Comparison of ENCODE assay signal across 8 cellular contexts in genomic region chr1:109397451-109398342, GRCh38. TPM values are rescaled to one million over a fixed set of nuclear protein-coding genes. Genes with fewer than 3 reads are reported as not detected.
DNase-seq lines count a peak whose midpoint lies in the region; ATAC-seq and FAIRE-seq lines count a peak whose summit lies in the region.

Gene SORT1, minus strand, starts transcription at chr1:109397918. Its CDS starts 26 bp downstream, at chr1:109397892.

- peaks cover 40% of the 10 kb centered on the region for H3K27me3 Mint-ChIP-seq in central memory CD8-positive, alpha-beta T cell
- peaks cover 16 to 23% (median 18%) of the 10 kb centered on the region in 3 donors for H3K27me3 Mint-ChIP-seq in immature natural killer cell (ENCODE audit: low read depth in 3 of 3)

- H3K9me3 ChIP-seq in small intestine (ENCODE audit: control insufficient read depth, low read depth), result no peaks in the 10 kb centered on the region

- no peak for FAIRE-seq in small intestine (lab: Jason Lieb, UNC)

- peaks cover 3% of the 10 kb centered on the region in 2 donors for H3K4me1 ChIP-seq in small intestine (ENCODE audit: control insufficient read depth in 2 of 2, insufficient read depth in 1 of 2, low read depth in 1 of 2, low read length in 1 of 2)

- H3K27ac ChIP-seq in small intestine (ENCODE audit: low read depth in 1 of 2, low read length in 1 of 2), result peak within 1 kb of the TSS; percentile 54 to 82

- 1% methylated on average over 62 to 121 of the region's 121 CpGs for WGBS in small intestine, 3 donors

- peak within 1 kb of the TSS; percentile 70 to 92 for H3K4me3 ChIP-seq in small intestine (ENCODE audit: low read depth in 1 of 2, low read length in 2 of 2)

- H3K9me3 Mint-ChIP-seq in central memory CD8-positive, alpha-beta T cell, result no peaks in the 10 kb centered on the region
- no peaks in the 10 kb centered on the region for H3K9me3 Mint-ChIP-seq in immature natural killer cell

- H3K27ac Mint-ChIP-seq in central memory CD8-positive, alpha-beta T cell (ENCODE audit: low read depth), result no peak within 1 kb of the TSS
- H3K27ac Mint-ChIP-seq in immature natural killer cell, result peak within 1 kb of the TSS in 1 of 6 donors; percentile 66

- ATAC-seq in GM18511 (IDR thresholded peaks at IDR 0.05; ENCODE audit: unreplicated experiment), result peak; percentile 91
- peak; percentile 81 for ATAC-seq in HG03108 (IDR thresholded peaks at IDR 0.05; ENCODE audit: unreplicated experiment)
- ATAC-seq in central memory CD8-positive, alpha-beta T cell (replicated peaks; ENCODE audit: extremely low read depth, poor library complexity, severe bottlenecking), result peak; percentile 78

- H3K27me3 ChIP-seq in small intestine (ENCODE audit: control insufficient read depth in 2 of 2, insufficient read depth in 2 of 2, low read length in 2 of 2), result no peaks in the 10 kb centered on the region

- H3K36me3 ChIP-seq in small intestine (ENCODE audit: control insufficient read depth in 2 of 2, insufficient read depth in 2 of 2, low read length in 2 of 2), result no peaks in the 10 kb centered on the region

- H3K36me3 Mint-ChIP-seq in central memory CD8-positive, alpha-beta T cell (ENCODE audit: insufficient read depth), result peaks cover 14% of the 10 kb centered on the region
- H3K36me3 Mint-ChIP-seq in immature natural killer cell, result peaks cover 0 to 9% (median 3%) of the 10 kb centered on the region in 3 donors

- H3K4me3 Mint-ChIP-seq in central memory CD8-positive, alpha-beta T cell, result peak within 1 kb of the TSS; percentile 78
- H3K4me3 Mint-ChIP-seq in immature natural killer cell, result peak within 1 kb of the TSS; percentile 85 to 90 (median 88)

- DNase-seq in NCI-H2227 (lab: John Stamatoyannopoulos, UW; ENCODE audit: unreplicated experiment) (peak; percentile 98), immature natural killer cell (peak; percentile 53 to 61 (median 56)), small intestine (peak; percentile 81), MV-4-11 (lab: John Stamatoyannopoulos, UW) (no peak)
- DNase-seq in activated CD4-positive, CD25-positive, alpha-beta regulatory T cell treated with anti-CD3 and anti-CD28 coated beads, Interleukin-2, amount 50 U/mL, for 72 hours, result peak; percentile 43
- DNase-seq in central memory CD8-positive, alpha-beta T cell (ENCODE audit: low spot score in 2 of 2), result peak in 1 of 2 donors; percentile 23

- peaks cover 6% of the 10 kb centered on the region for H3K4me1 Mint-ChIP-seq in central memory CD8-positive, alpha-beta T cell
- peaks cover 14 to 23% of the 10 kb centered on the region in 2 donors for H3K4me1 Mint-ChIP-seq in immature natural killer cell

RNA-seq across cellular contexts. Expression of gene SORT1, which starts in this region (rescaled TPM):
- 1 to 10 TPM in 1 of 3 donors, under 1 TPM in 1, not detected in 1; 0.54 to 1.6 TPM for polyA plus RNA-seq in immature natural killer cell
- polyA plus RNA-seq in small intestine, result 10 to 100 TPM in 2 of 3 donors, 1 to 10 TPM in 1; 7.0 to 35.7 (median 11.4) TPM
